14 cellular contexts compared by ENCODE assay signal in the genomic region with DNA sequence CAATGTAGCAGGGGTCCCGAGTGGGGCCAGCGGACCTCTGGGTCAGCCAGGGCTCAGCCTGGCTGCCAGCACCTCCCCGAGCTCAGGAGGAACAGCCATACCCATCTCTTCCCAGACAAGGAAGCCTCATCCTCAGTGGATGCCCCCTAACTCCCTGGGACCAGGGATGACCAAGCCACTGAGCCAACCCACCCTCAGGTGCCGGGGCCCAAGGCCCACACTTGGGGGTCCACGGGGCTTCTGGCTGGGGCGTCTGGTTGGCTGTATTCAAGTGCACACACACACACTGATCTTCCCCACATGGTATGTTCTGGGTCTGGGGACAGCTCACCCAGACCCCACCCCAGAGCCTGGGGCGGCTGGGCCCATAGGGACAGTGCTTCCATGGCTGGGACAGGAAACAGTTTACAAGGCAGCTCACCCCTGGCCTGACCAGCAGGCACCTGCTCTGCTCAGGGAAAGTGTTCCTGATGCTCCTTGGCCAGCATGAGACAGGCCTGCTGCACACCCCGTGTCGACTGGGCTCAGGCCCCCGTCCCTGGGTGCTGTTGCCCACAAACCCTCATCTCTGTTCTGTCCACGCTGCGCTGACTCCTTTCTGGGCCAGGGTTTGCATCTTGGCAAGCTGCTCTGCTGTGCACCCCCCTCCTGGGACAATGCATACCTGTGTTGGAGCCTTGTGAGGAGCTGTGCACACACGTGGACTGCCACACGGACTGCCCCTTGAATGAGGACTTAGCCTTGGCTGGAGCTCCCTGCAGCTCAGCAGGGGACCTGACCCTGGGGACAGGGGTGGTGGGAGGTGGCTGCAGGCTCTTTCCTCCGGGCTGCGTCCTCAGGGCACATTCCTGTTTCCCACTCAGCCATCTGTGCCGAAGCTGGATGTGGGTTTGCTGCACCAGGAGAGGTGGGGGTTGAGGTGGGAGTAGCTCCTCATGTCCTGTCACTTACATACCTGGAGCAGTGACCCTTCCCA. TPM values are rescaled to one million over a fixed set of nuclear protein-coding genes. Genes with fewer than 3 reads are reported as not detected.
A peak's percentile ranks its signal among the peaks of the same experiment; 100 is the strongest.
DNase-seq lines count a peak whose midpoint lies in the region; ATAC-seq, FAIRE-seq and TF ChIP-seq lines count a peak whose summit lies in the region.
"Had no signal": no experiment of that assay in that cellular context is flagged by ENCODE, and none has a peak within 500 bp of the region (broad histone marks: within the 10 kb centered on the region; RNA-seq: fewer than 3 reads in every experiment).

No MANE protein-coding gene starts in this region.

- TF ChIP-seq CTCF in left ventricle myocardium inferior (IDR thresholded peaks at IDR 0.05; ENCODE audit: borderline replicate concordance) (no peak), heart left ventricle (IDR thresholded peaks at IDR 0.05) (no peak), H1 (IDR thresholded peaks at IDR 0.05; ENCODE audit: control extremely low read depth in 1 of 3, insufficient read depth in 1 of 3, low read depth in 1 of 3, low read length in 3 of 3) (no peak), nephron progenitor cell (IDR thresholded peaks at IDR 0.05) (no peak), WTC11 (IDR thresholded peaks at IDR 0.05) (no peak)

- H3K56ac ChIP-seq in H1 (replicated peaks; ENCODE audit: insufficient read length, low read depth, low read length): no peak overlapping the region

- intact Hi-C loops in left ventricle myocardium inferior (cut with micrococcal nuclease) (loop anchor here (5.0 kb wide), 1 partner anchor 41 kb away; no protein-coding TSS in a partner anchor), heart left ventricle (cut with DNase I) (loop anchor here in 7 of 10 donors (2.0 to 5.0 kb wide), 3 partner anchors 36 to 46 kb away; a partner anchor contains a TSS)

- ATAC-seq in heart left ventricle: no peak
- no peak for ATAC-seq in WTC11
- ATAC-seq in HG03378 (IDR thresholded peaks at IDR 0.05; ENCODE audit: unreplicated experiment): no peak

- peaks cover 27% of the 10 kb centered on the region for H3K79me1 ChIP-seq in H1 (ENCODE audit: low read depth, low read length)

- H3K36me3 Mint-ChIP-seq in nephron progenitor cell (ENCODE audit: low read depth): peaks cover 25% of the 10 kb centered on the region
- H3K36me3 Mint-ChIP-seq in WTC11: peaks cover 11% of the 10 kb centered on the region

- H4K91ac ChIP-seq in H1 (replicated peaks; ENCODE audit: insufficient read length, low read length): no peak overlapping the region

- H3K4ac ChIP-seq in H1 (replicated peaks; ENCODE audit: insufficient read length, low read depth, low read length): no peak overlapping the region

- H3K23me2 ChIP-seq in H1 (ENCODE audit: low read depth, low read length): no peaks in the 10 kb centered on the region

- H2BK5ac ChIP-seq in H1 (ENCODE audit: low read depth, low read length): peak overlapping the region; percentile 71

- H3K9me3 Mint-ChIP-seq in nephron progenitor cell (no peaks in the 10 kb centered on the region), WTC11 (no peaks in the 10 kb centered on the region)
- H3K9me3 Mint-ChIP-seq: dendritic cell treated with granulocyte-macrophage colony-stimulating factor and Interleukin-4, amounts not matched to agents 40 ng/mL and 50 ng/mL, for 4 days; memory B cell had no signal

- no peak overlapping the region for H3K4me2 ChIP-seq in H1 (ENCODE audit: insufficient read depth in 1 of 2, low read depth in 2 of 2, low read length in 2 of 2)
- H3K4me2 ChIP-seq: smooth muscle cell had no signal

- TF ChIP-seq EP300 in H1 (IDR thresholded peaks at IDR 0.05; ENCODE audit: borderline replicate concordance in 1 of 2, low read depth in 2 of 2, low read length in 2 of 2): no peak

- peaks cover 60% of the 10 kb centered on the region for H3K4me1 Mint-ChIP-seq in nephron progenitor cell
- peaks cover 9% of the 10 kb centered on the region for H3K4me1 Mint-ChIP-seq in WTC11

- 61 to 66% (median 64%) methylated on average over 12 to 17 of the region's 17 CpGs for WGBS in heart left ventricle, 4 donors
- WGBS in H1 (ENCODE audit: extremely low coverage in 1 of 2, insufficient coverage in 1 of 2, insufficient read length in 1 of 2, insufficient replicate concordance in 2 of 2, low coverage in 1 of 2, low lambda C conversion rate in 2 of 2, missing lambda C conversion rate in 1 of 2), 2 experiments: 85% methylated on average over 17 of the region's 17 CpGs; no CpG with 5 or more reads in 1 of the 2 experiments

- peaks cover 0 to 54% of the 10 kb centered on the region in 2 experiments; a peak in 3 of 4 replicates for H3K79me2 ChIP-seq in H1 (ENCODE audit: control insufficient read depth in 1 of 2, insufficient read depth in 2 of 2, low read length in 2 of 2)

- H2AFZ ChIP-seq in H1 (ENCODE audit: low read length): no peak overlapping the region

- H3K9ac ChIP-seq in H1 (replicated peaks in 1 of 4; ENCODE audit: extremely low read depth in 1 of 4, low read depth in 3 of 4, low read length in 3 of 4): 0 out of 7 replicates have a peak overlapping the region, but pooled peaks of 1 of the 4 experiments have one; percentile 22

- H3K4me1 ChIP-seq in left ventricle myocardium inferior (peaks cover 56% of the 10 kb centered on the region), heart left ventricle (peaks cover 12 to 56% (median 48%) of the 10 kb centered on the region in 12 donors), H1 (replicated peaks in 1 of 4; ENCODE audit: control insufficient read depth in 3 of 4, insufficient read depth in 4 of 4, low read length in 3 of 4) (no peaks in the 10 kb centered on the region; a peak in 3 of 7 replicates)

- no peak overlapping the region; the same call in 1 of the 2 replicates for H2AK5ac ChIP-seq in H1 (ENCODE audit: low read depth, low read length)

- H2BK120ac ChIP-seq in H1 (replicated peaks; ENCODE audit: low read depth, low read length): no peak overlapping the region

- H3K27me3 Mint-ChIP-seq in nephron progenitor cell (ENCODE audit: low read depth, poor library complexity) (no peaks in the 10 kb centered on the region), WTC11 (ENCODE audit: low read depth) (no peaks in the 10 kb centered on the region)
- H3K27me3 Mint-ChIP-seq: dendritic cell treated with granulocyte-macrophage colony-stimulating factor and Interleukin-4, amounts not matched to agents 40 ng/mL and 50 ng/mL, for 4 days; memory B cell had no signal

- CTCF ChIA-PET in H1 (lab: Charles Lee; ENCODE audit: partially characterized antibody): interaction anchor here (0.6 to 2.9 kb wide), 18 partner anchors 10 to 1242 kb away, joined by 3 to 39 read pairs (median 3); no protein-coding TSS in a partner anchor
- CTCF ChIA-PET in WTC11 (lab: Charles Lee): interaction anchor here (0.6 to 2.7 kb wide), 7 partner anchors 8 to 63 kb away, joined by 3 to 46 read pairs (median 4); a partner anchor contains a TSS

- peak overlapping the region; percentile 38; the same call in 1 of the 2 replicates for H4K8ac ChIP-seq in H1 (ENCODE audit: extremely low read depth, insufficient read depth, low read length)

- no peak overlapping the region for H3K18ac ChIP-seq in H1 (ENCODE audit: extremely low read depth, low read length)

- H2BK20ac ChIP-seq in H1 (ENCODE audit: low read length): no peak overlapping the region

- H3K4me3 Mint-ChIP-seq in nephron progenitor cell (peak overlapping the region; percentile 52), WTC11 (no peak overlapping the region)
- H3K4me3 Mint-ChIP-seq: dendritic cell treated with granulocyte-macrophage colony-stimulating factor and Interleukin-4, amounts not matched to agents 40 ng/mL and 50 ng/mL, for 4 days; memory B cell had no signal

- no peak overlapping the region for H3K14ac ChIP-seq in H1 (ENCODE audit: insufficient read length)

- DNase-seq in left ventricle myocardium inferior (no peak), heart left ventricle (no peak), H1 (ENCODE audit: low read depth in 1 of 2, low spot score in 2 of 2) (no peak), nephron progenitor cell (peak; percentile 58), WTC11 (ENCODE audit: low spot score) (no peak), GM19238 (ENCODE audit: insufficient read length, low spot score) (no peak)
- no peak for DNase-seq in activated CD4-positive, alpha-beta T cell treated with anti-CD3 and anti-CD28 coated beads for 4 hours
- DNase-seq: activated effector memory CD4-positive, alpha-beta T cell treated with anti-CD3 and anti-CD28 coated beads, Interleukin-2, amount 50 U/mL, for 16 hours; NCI-H187 had no signal

- no peak for FAIRE-seq in H1 (lab: Jason Lieb, UNC)

- POLR2A ChIA-PET in H1 (lab: Charles Lee; ENCODE audit: partially characterized antibody): interaction anchor here (0.7 to 1.8 kb wide), 11 partner anchors 8 to 93 kb away, joined by 3 to 6 read pairs (median 3); a partner anchor contains a TSS
- POLR2A ChIA-PET in WTC11 (lab: Charles Lee): interaction anchor here (0.6 kb wide), 3 partner anchors 23 to 83 kb away, joined by 3 read pairs; no protein-coding TSS in a partner anchor

- H3K36me3 ChIP-seq in left ventricle myocardium inferior (peaks cover 34% of the 10 kb centered on the region), heart left ventricle (peaks cover 0 to 40% (median 30%) of the 10 kb centered on the region in 9 donors), H1 (ENCODE audit: control insufficient read depth in 2 of 4, insufficient read depth in 4 of 4, low read length in 3 of 4) (peaks cover 0 to 7% (median 3%) of the 10 kb centered on the region in 4 experiments; a peak in 5 of 8 replicates)

- no peak overlapping the region for H4K5ac ChIP-seq in H1 (ENCODE audit: insufficient read length, low read depth, low read length)

- H3K27me3 ChIP-seq in left ventricle myocardium inferior (ENCODE audit: low read depth) (no peaks in the 10 kb centered on the region), heart left ventricle (no peaks in the 10 kb centered on the region), H1 (replicated peaks in 1 of 4; ENCODE audit: control insufficient read depth in 3 of 4, extremely low read depth in 1 of 4, insufficient read depth in 3 of 4, low read length in 3 of 4) (no peaks in the 10 kb centered on the region)
- H3K27me3 ChIP-seq: ascending aorta had no signal

- H3K23ac ChIP-seq in H1 (ENCODE audit: insufficient read length): no peak overlapping the region

- H3K4me3 ChIP-seq in left ventricle myocardium inferior: no peak overlapping the region
- no peak overlapping the region for H3K4me3 ChIP-seq in heart left ventricle
- H3K4me3 ChIP-seq in H1 (ENCODE audit: extremely low read depth in 1 of 4, insufficient read depth in 2 of 4, low read depth in 3 of 4, low read length in 4 of 4): no peak overlapping the region
- H3K4me3 ChIP-seq: ascending aorta, smooth muscle cell had no signal

- H3K27ac ChIP-seq in left ventricle myocardium inferior (replicated peaks) (peak overlapping the region; percentile 37), heart left ventricle (peak overlapping the region in 6 of 12 donors; percentile 8 to 56 (median 35)), H1 (ENCODE audit: low read depth, low read length) (no peak overlapping the region)

- H4K20me1 ChIP-seq in H1 (replicated peaks in 1 of 2; ENCODE audit: control insufficient read depth in 1 of 2, insufficient read depth in 2 of 2, low read length in 2 of 2): peaks cover 5 to 35% of the 10 kb centered on the region in 2 experiments

- no peak for TF ChIP-seq RAD21 in H1 (IDR thresholded peaks at IDR 0.05 in 1 of 2, conservative IDR thresholded peaks at IDR 0.05 in 1 of 2; ENCODE audit: low read depth in 2 of 2, low read length in 2 of 2)

- H2BK15ac ChIP-seq in H1 (ENCODE audit: low read length): no peak overlapping the region

- H3K9me3 ChIP-seq in left ventricle myocardium inferior (replicated peaks): no peaks in the 10 kb centered on the region
- no peaks in the 10 kb centered on the region for H3K9me3 ChIP-seq in heart left ventricle
- H3K9me3 ChIP-seq in H1 (ENCODE audit: insufficient read depth in 2 of 2, low read depth in 1 of 2, low read length in 1 of 2): no peaks in the 10 kb centered on the region
- H3K9me3 ChIP-seq: ascending aorta had no signal

- H3K27ac Mint-ChIP-seq in nephron progenitor cell (no peak overlapping the region), WTC11 (no peak overlapping the region)
- H3K27ac Mint-ChIP-seq: memory B cell had no signal

- H2BK12ac ChIP-seq in H1 (ENCODE audit: low read depth, low read length): no peak overlapping the region

- TF ChIP-seq POLR2A in heart left ventricle (IDR thresholded peaks at IDR 0.05) (no peak), H1 (IDR thresholded peaks at IDR 0.05; ENCODE audit: control extremely low read depth in 1 of 2, low read depth in 2 of 2, low read length in 2 of 2) (no peak)

RNA-seq across cellular contexts. Expression of a gene that starts 7.9 kb away (rescaled TPM):
- total RNA-seq in left ventricle myocardium inferior (157 TPM), heart left ventricle (100 to 1,000 TPM in 8 of 9 donors, 10 to 100 TPM in 1; 56.4 to 159 (median 141) TPM), WTC11 (2021) (108 to 127 TPM (median 120 TPM) in 3 replicates)
- polyA plus RNA-seq in heart left ventricle (100 to 1,000 TPM; 124 to 126 TPM), H1 (2011; rRNA removed) (50.2 and 87.6 TPM in 2 replicates)
- total RNA-seq in H1 (2021; fragmentation: NEBNext Ultra II Directional; extraction: Animal tissue kit (Norgen Biotek cat#: 25700)): 85.8 and 90.2 TPM in 2 replicates
- polyA plus RNA-seq in H1 (2011; cell fraction: cytosol; rRNA removed): 66.3 TPM
- polyA plus RNA-seq in H1 (2011; cell fraction: nucleus; rRNA removed): 142 TPM
- polyA plus RNA-seq in H1 (2012, experiment 1 of 2): 99.9 to 136 TPM (median 123 TPM) in 4 replicates
- polyA plus RNA-seq in H1 (2012, experiment 2 of 2): 83.6 TPM
- polyA plus RNA-seq in H1 (2013, experiment 1 of 2): 70.9 TPM
- polyA plus RNA-seq in H1 (2013, experiment 2 of 2): 71.1 TPM
- polyA minus RNA-seq in H1 (2011; rRNA and poly(A)+ RNA removed): 34.8 and 71.2 TPM in 2 replicates
- 68.0 TPM for polyA minus RNA-seq in H1 (2011; cell fraction: cytosol; rRNA and poly(A)+ RNA removed)
- polyA minus RNA-seq in H1 (2011; cell fraction: nucleus; rRNA and poly(A)+ RNA removed): 56.6 TPM

RNA-seq across cellular contexts. Expression of a gene that starts 15.1 kb away (rescaled TPM):
- total RNA-seq in left ventricle myocardium inferior: 109 TPM
- 100 to 1,000 TPM in 4 of 9 donors, 10 to 100 TPM in 5; 67.2 to 308 (median 93.7) TPM for total RNA-seq in heart left ventricle
- 10 to 100 TPM; 50.7 to 70.3 TPM for polyA plus RNA-seq in heart left ventricle
- 18.5 and 19.7 TPM in 2 replicates for total RNA-seq in H1 (2021; fragmentation: NEBNext Ultra II Directional; extraction: Animal tissue kit (Norgen Biotek cat#: 25700))
- 46.2 and 49.2 TPM in 2 replicates for polyA plus RNA-seq in H1 (2011; rRNA removed)
- 29.6 TPM for polyA plus RNA-seq in H1 (2011; cell fraction: cytosol; rRNA removed)
- polyA plus RNA-seq in H1 (2011; cell fraction: nucleus; rRNA removed): 45.3 TPM
- polyA plus RNA-seq in H1 (2012, experiment 1 of 2): 15.8 to 27.5 TPM (median 23.1 TPM) in 4 replicates
- 24.2 TPM for polyA plus RNA-seq in H1 (2012, experiment 2 of 2)
- 20.2 TPM for polyA plus RNA-seq in H1 (2013, experiment 1 of 2)
- polyA plus RNA-seq in H1 (2013, experiment 2 of 2): 22.7 TPM
- 9.8 and 10.3 TPM in 2 replicates for polyA minus RNA-seq in H1 (2011; rRNA and poly(A)+ RNA removed)
- polyA minus RNA-seq in H1 (2011; cell fraction: cytosol; rRNA and poly(A)+ RNA removed): 17.5 TPM
- 11.9 TPM for polyA minus RNA-seq in H1 (2011; cell fraction: nucleus; rRNA and poly(A)+ RNA removed)
- 20.2 to 30.4 TPM (median 27.5 TPM) in 3 replicates for total RNA-seq in WTC11 (2021)

RNA-seq across cellular contexts. Expression of a gene that starts 34.1 kb away (rescaled TPM):
- total RNA-seq in left ventricle myocardium inferior: 8.4 TPM
- 100 to 1,000 TPM in 1 of 9 donors, 10 to 100 TPM in 4, 1 to 10 TPM in 4; 2.4 to 117 (median 10.8) TPM for total RNA-seq in heart left ventricle
- 10 to 100 TPM in 1 of 2 donors, 1 to 10 TPM in 1; 9.4 to 13.6 TPM for polyA plus RNA-seq in heart left ventricle
- total RNA-seq in H1 (2021; fragmentation: NEBNext Ultra II Directional; extraction: Animal tissue kit (Norgen Biotek cat#: 25700)): 1.8 and 2.3 TPM in 2 replicates
- 5.1 and 6.5 TPM in 2 replicates for polyA plus RNA-seq in H1 (2011; rRNA removed)
- 3.7 TPM for polyA plus RNA-seq in H1 (2011; cell fraction: cytosol; rRNA removed)
- polyA plus RNA-seq in H1 (2011; cell fraction: nucleus; rRNA removed): 6.2 TPM
- 2.0 to 4.6 TPM (median 3.8 TPM) in 4 replicates for polyA plus RNA-seq in H1 (2012, experiment 1 of 2)
- 3.5 TPM for polyA plus RNA-seq in H1 (2012, experiment 2 of 2)
- polyA plus RNA-seq in H1 (2013, experiment 1 of 2): 2.8 TPM
- 2.3 TPM for polyA plus RNA-seq in H1 (2013, experiment 2 of 2)
- polyA minus RNA-seq in H1 (2011; rRNA and poly(A)+ RNA removed): 0.69 and 1.4 TPM in 2 replicates
- 1.5 TPM for polyA minus RNA-seq in H1 (2011; cell fraction: cytosol; rRNA and poly(A)+ RNA removed)
- 6.7 TPM for polyA minus RNA-seq in H1 (2011; cell fraction: nucleus; rRNA and poly(A)+ RNA removed)
- total RNA-seq in WTC11 (2021): 1.0 to 2.7 TPM (median 2.2 TPM) in 3 replicates

RNA-seq across cellular contexts. Expression of a gene that starts 46.7 kb away (rescaled TPM):
- total RNA-seq in left ventricle myocardium inferior (104 TPM), heart left ventricle (100 to 1,000 TPM in 3 of 9 donors, 10 to 100 TPM in 6; 46.7 to 111 (median 95.3) TPM), WTC11 (2021) (309 to 416 TPM (median 343 TPM) in 3 replicates)
- polyA plus RNA-seq in heart left ventricle (100 to 1,000 TPM in 1 of 2 donors, 10 to 100 TPM in 1; 43.4 to 183 TPM), H1 (2011; rRNA removed) (375 and 545 TPM in 2 replicates)
- 448 and 474 TPM in 2 replicates for total RNA-seq in H1 (2021; fragmentation: NEBNext Ultra II Directional; extraction: Animal tissue kit (Norgen Biotek cat#: 25700))
- polyA plus RNA-seq in H1 (2011; cell fraction: cytosol; rRNA removed): 450 TPM
- 336 TPM for polyA plus RNA-seq in H1 (2011; cell fraction: nucleus; rRNA removed)
- 448 to 587 TPM (median 510 TPM) in 4 replicates for polyA plus RNA-seq in H1 (2012, experiment 1 of 2)
- polyA plus RNA-seq in H1 (2012, experiment 2 of 2): 158 TPM
- polyA plus RNA-seq in H1 (2013, experiment 1 of 2): 203 TPM
- polyA plus RNA-seq in H1 (2013, experiment 2 of 2): 197 TPM
- polyA minus RNA-seq in H1 (2011; rRNA and poly(A)+ RNA removed): 127 and 140 TPM in 2 replicates
- 226 TPM for polyA minus RNA-seq in H1 (2011; cell fraction: cytosol; rRNA and poly(A)+ RNA removed)
- polyA minus RNA-seq in H1 (2011; cell fraction: nucleus; rRNA and poly(A)+ RNA removed): 170 TPM

RNA-seq across cellular contexts. Expression of a gene that starts 55.0 kb away (rescaled TPM):
- total RNA-seq in left ventricle myocardium inferior (19.9 TPM), heart left ventricle (10 to 100 TPM; 12.3 to 33.6 (median 15.9) TPM), WTC11 (2021) (7.8 to 8.0 TPM (median 8.0 TPM) in 3 replicates)
- polyA plus RNA-seq in heart left ventricle (10 to 100 TPM; 16.9 to 19.4 TPM), H1 (2011; rRNA removed) (4.2 and 5.7 TPM in 2 replicates)
- 2.3 and 2.5 TPM in 2 replicates for total RNA-seq in H1 (2021; fragmentation: NEBNext Ultra II Directional; extraction: Animal tissue kit (Norgen Biotek cat#: 25700))
- polyA plus RNA-seq in H1 (2011; cell fraction: cytosol; rRNA removed): 5.0 TPM
- polyA plus RNA-seq in H1 (2011; cell fraction: nucleus; rRNA removed): 12.0 TPM
- 0.87 to 3.6 TPM (median 2.5 TPM) in 4 replicates for polyA plus RNA-seq in H1 (2012, experiment 1 of 2)
- polyA plus RNA-seq in H1 (2012, experiment 2 of 2): 2.3 TPM
- polyA plus RNA-seq in H1 (2013, experiment 1 of 2): 2.8 TPM
- polyA plus RNA-seq in H1 (2013, experiment 2 of 2): 2.4 TPM
- 1.3 and 1.8 TPM in 2 replicates for polyA minus RNA-seq in H1 (2011; rRNA and poly(A)+ RNA removed)
- 1.8 TPM for polyA minus RNA-seq in H1 (2011; cell fraction: cytosol; rRNA and poly(A)+ RNA removed)
- polyA minus RNA-seq in H1 (2011; cell fraction: nucleus; rRNA and poly(A)+ RNA removed): 5.1 TPM
